In genomic region chr16:58466396-58466795, GRCh38 we compare ENCODE assay signal across 15 cellular contexts. TPM values are rescaled to one million over a fixed set of nuclear protein-coding genes. Genes with fewer than 3 reads are reported as not detected.
DNase-seq lines count a peak whose midpoint lies in the region; ATAC-seq, FAIRE-seq and TF ChIP-seq lines count a peak whose summit lies in the region.
"Had no signal": no experiment of that assay in that cellular context is flagged by ENCODE, and none has a peak within 500 bp of the region (broad histone marks: within the 10 kb centered on the region; RNA-seq: fewer than 3 reads in every experiment).

No MANE protein-coding gene starts in this region.

- H4K8ac ChIP-seq in H1 (ENCODE audit: extremely low read depth, insufficient read depth, low read length) = no peak overlapping the region; the same call in 1 of the 2 replicates

- TF ChIP-seq CTCF in right atrium auricular region (IDR thresholded peaks at IDR 0.05) (no peak), GM23338 (conservative IDR thresholded peaks at IDR 0.05; ENCODE audit: low read depth in 2 of 2) (no peak), H1 (IDR thresholded peaks at IDR 0.05; ENCODE audit: control extremely low read depth in 1 of 3, insufficient read depth in 1 of 3, low read depth in 1 of 3, low read length in 3 of 3) (no peak), testis (IDR thresholded peaks at IDR 0.05) (no peak), thyroid gland (IDR thresholded peaks at IDR 0.05) (no peak)

- H3K79me1 ChIP-seq in H1 (ENCODE audit: low read depth, low read length) = no peaks in the 10 kb centered on the region

- H3K27ac Mint-ChIP-seq in GM23338 = no peak overlapping the region
- H3K27ac Mint-ChIP-seq: CD14-positive monocyte; CD8-positive, alpha-beta T cell; IgD-negative memory B cell had no signal

- ATAC-seq in Right ventricle myocardium superior (ENCODE audit: poor library complexity) (no peak), GM23338 (no peak)
- ATAC-seq: A549; CD8-positive, alpha-beta T cell had no signal

- no peak overlapping the region for H3K23ac ChIP-seq in H1 (ENCODE audit: insufficient read length)

- H3K4me3 ChIP-seq in right atrium auricular region = peak overlapping the region; percentile 5 to 74
- H3K4me3 ChIP-seq in GM23338 = no peak overlapping the region
- H3K4me3 ChIP-seq in H1 (ENCODE audit: extremely low read depth in 1 of 4, insufficient read depth in 2 of 4, low read depth in 3 of 4, low read length in 4 of 4) = no peak overlapping the region
- H3K4me3 ChIP-seq in testis = no peak overlapping the region
- H3K4me3 ChIP-seq in thyroid gland (replicated peaks in 1 of 3) = no peak overlapping the region
- H3K4me3 ChIP-seq: A549 had no signal

- POLR2A ChIA-PET in H1 (lab: Charles Lee; ENCODE audit: partially characterized antibody) = no interaction called here

- no peak overlapping the region for H2BK20ac ChIP-seq in H1 (ENCODE audit: low read length)

- no peak overlapping the region for H3K4me2 ChIP-seq in GM23338
- no peak overlapping the region for H3K4me2 ChIP-seq in H1 (ENCODE audit: insufficient read depth in 1 of 2, low read depth in 2 of 2, low read length in 2 of 2)
- H3K4me2 ChIP-seq: A549 had no signal

- no peak overlapping the region for H2BK15ac ChIP-seq in H1 (ENCODE audit: low read length)

- TF ChIP-seq POLR2A in H1 (IDR thresholded peaks at IDR 0.05; ENCODE audit: control extremely low read depth in 1 of 2, low read depth in 2 of 2, low read length in 2 of 2) (no peak), testis (IDR thresholded peaks at IDR 0.05) (no peak), thyroid gland (IDR thresholded peaks at IDR 0.05) (no peak)

- WGBS in H1 (ENCODE audit: extremely low coverage in 1 of 2, insufficient coverage in 1 of 2, insufficient read length in 1 of 2, insufficient replicate concordance in 2 of 2, low coverage in 1 of 2, low lambda C conversion rate in 2 of 2, missing lambda C conversion rate in 1 of 2), 2 experiments = 94% methylated on average over 3 of the region's 3 CpGs; no CpG with 5 or more reads in 1 of the 2 experiments
- 80 to 84% methylated on average over 1 to 3 of the region's 3 CpGs for WGBS in testis, 2 donors
- 87 to 92% methylated on average over 3 of the region's 3 CpGs for WGBS in thyroid gland, 2 donors

- intact Hi-C loops in Right ventricle myocardium superior (cut with DNase I) = no loop called here
- intact Hi-C loops in testis (cut with DNase I; ENCODE audit: low total_unique reads) = no loop called here
- intact Hi-C loops in thyroid gland (cut with DNase I) = no loop called here

- H3K9me3 ChIP-seq in right atrium auricular region (no peaks in the 10 kb centered on the region), H1 (ENCODE audit: insufficient read depth in 2 of 2, low read depth in 1 of 2, low read length in 1 of 2) (no peaks in the 10 kb centered on the region), testis (no peaks in the 10 kb centered on the region), thyroid gland (no peaks in the 10 kb centered on the region)
- H3K9me3 ChIP-seq: A549 had no signal

- peaks cover 17% of the 10 kb centered on the region for H3K4me1 Mint-ChIP-seq in GM23338

- no peak for FAIRE-seq in H1 (lab: Jason Lieb, UNC)
- FAIRE-seq: A549, GM18507 had no signal

- H3K56ac ChIP-seq in H1 (replicated peaks; ENCODE audit: insufficient read length, low read depth, low read length) = no peak overlapping the region

- H2BK120ac ChIP-seq in H1 (replicated peaks; ENCODE audit: low read depth, low read length) = no peak overlapping the region

- peaks cover 19% of the 10 kb centered on the region for H3K23me2 ChIP-seq in H1 (ENCODE audit: low read depth, low read length)

- H3K9ac ChIP-seq in H1 (replicated peaks in 1 of 4; ENCODE audit: extremely low read depth in 1 of 4, low read depth in 3 of 4, low read length in 3 of 4) = no peak overlapping the region

- CTCF ChIA-PET in H1 (lab: Charles Lee; ENCODE audit: partially characterized antibody) = interaction anchor here (0.6 to 2.7 kb wide), 12 partner anchors 7 to 129 kb away, joined by 3 to 11 read pairs (median 4); no protein-coding TSS in a partner anchor

- 0 out of 2 replicates have a peak overlapping the region, but pooled peaks have one; percentile 9 for H2BK12ac ChIP-seq in H1 (ENCODE audit: low read depth, low read length)

- H3K4me3 Mint-ChIP-seq in GM23338 = peak overlapping the region; percentile 37; the same call in 2 of the 3 replicates
- H3K4me3 Mint-ChIP-seq: CD8-positive, alpha-beta T cell had no signal

- H4K5ac ChIP-seq in H1 (ENCODE audit: insufficient read length, low read depth, low read length) = no peak overlapping the region

- no peak for TF ChIP-seq EP300 in H1 (IDR thresholded peaks at IDR 0.05; ENCODE audit: borderline replicate concordance in 1 of 2, low read depth in 2 of 2, low read length in 2 of 2)

- no peak overlapping the region for H3K14ac ChIP-seq in H1 (ENCODE audit: insufficient read length)

- no peak for DNase-seq in right atrium auricular region (ENCODE audit: low spot score)
- DNase-seq in Right ventricle myocardium superior = no peak
- DNase-seq in GM23338 (ENCODE audit: low spot score) = no peak
- DNase-seq in H1 (ENCODE audit: low read depth in 1 of 2, low spot score in 2 of 2) = no peak
- DNase-seq in testis = no peak
- no peak for DNase-seq in thyroid gland
- DNase-seq in HK-2 (ENCODE audit: unreplicated experiment) = no peak
- DNase-seq: CD8-positive, alpha-beta T cell; COR-L47; DMS53; H7 had no signal

- H3F3A ChIP-seq in GM23338 (replicated peaks; ENCODE audit: low read depth) = no peaks in the 10 kb centered on the region; the same call in 1 of the 2 replicates

- H3K4me1 ChIP-seq in right atrium auricular region = peaks cover 0 to 41% of the 10 kb centered on the region in 2 donors
- peaks cover 11% of the 10 kb centered on the region; the same call in 1 of the 2 replicates for H3K4me1 ChIP-seq in GM23338 (ENCODE audit: insufficient read depth)
- peaks cover 4 to 22% (median 10%) of the 10 kb centered on the region in 4 experiments for H3K4me1 ChIP-seq in H1 (replicated peaks in 1 of 4; ENCODE audit: control insufficient read depth in 3 of 4, insufficient read depth in 4 of 4, low read length in 3 of 4)
- H3K4me1 ChIP-seq in testis = peaks cover 8% of the 10 kb centered on the region
- H3K4me1 ChIP-seq in thyroid gland = peaks cover 0 to 20% of the 10 kb centered on the region in 2 donors

- no peaks in the 10 kb centered on the region for H3K36me3 Mint-ChIP-seq in GM23338 (ENCODE audit: low read depth)
- H3K36me3 Mint-ChIP-seq: CD8-positive, alpha-beta T cell had no signal

- no peak overlapping the region for H3K4ac ChIP-seq in H1 (replicated peaks; ENCODE audit: insufficient read length, low read depth, low read length)

- H3K9me2 ChIP-seq in GM23338 (ENCODE audit: insufficient read depth) = no peaks in the 10 kb centered on the region

- H3K27me3 ChIP-seq in right atrium auricular region = no peaks in the 10 kb centered on the region
- peaks cover 55% of the 10 kb centered on the region for H3K27me3 ChIP-seq in GM23338 (ENCODE audit: insufficient read depth)
- peaks cover 27 to 54% (median 48%) of the 10 kb centered on the region in 4 experiments for H3K27me3 ChIP-seq in H1 (replicated peaks in 1 of 4; ENCODE audit: control insufficient read depth in 3 of 4, extremely low read depth in 1 of 4, insufficient read depth in 3 of 4, low read length in 3 of 4)
- no peaks in the 10 kb centered on the region for H3K27me3 ChIP-seq in testis
- peaks cover 4% of the 10 kb centered on the region for H3K27me3 ChIP-seq in thyroid gland

- no peak overlapping the region for H3K18ac ChIP-seq in H1 (ENCODE audit: extremely low read depth, low read length)

- H3K79me2 ChIP-seq in GM23338 (replicated peaks; ENCODE audit: insufficient read depth) = no peaks in the 10 kb centered on the region
- H3K79me2 ChIP-seq in H1 (ENCODE audit: control insufficient read depth in 1 of 2, insufficient read depth in 2 of 2, low read length in 2 of 2) = no peaks in the 10 kb centered on the region

- peaks cover 53% of the 10 kb centered on the region for H3K27me3 Mint-ChIP-seq in GM23338 (ENCODE audit: insufficient read depth, low read depth, poor library complexity)

- no peak overlapping the region for H2AK5ac ChIP-seq in H1 (ENCODE audit: low read depth, low read length)

- H2AFZ ChIP-seq in GM23338 (no peak overlapping the region), H1 (ENCODE audit: low read length) (no peak overlapping the region)

- H4K20me1 ChIP-seq in GM23338 (replicated peaks; ENCODE audit: insufficient read depth) (no peaks in the 10 kb centered on the region), H1 (replicated peaks in 1 of 2; ENCODE audit: control insufficient read depth in 1 of 2, insufficient read depth in 2 of 2, low read length in 2 of 2) (no peaks in the 10 kb centered on the region)

- peak overlapping the region; percentile 82 to 91 for H3K27ac ChIP-seq in right atrium auricular region
- no peak overlapping the region for H3K27ac ChIP-seq in GM23338 (ENCODE audit: low read depth)
- H3K27ac ChIP-seq in H1 (ENCODE audit: low read depth, low read length) = no peak overlapping the region
- H3K27ac ChIP-seq in testis = peak overlapping the region; percentile 41 to 89
- H3K27ac ChIP-seq in thyroid gland = no peak overlapping the region
- H3K27ac ChIP-seq: A549 had no signal

- no peak for TF ChIP-seq RAD21 in H1 (IDR thresholded peaks at IDR 0.05 in 1 of 2, conservative IDR thresholded peaks at IDR 0.05 in 1 of 2; ENCODE audit: low read depth in 2 of 2, low read length in 2 of 2)

- no peak overlapping the region for H4K91ac ChIP-seq in H1 (replicated peaks; ENCODE audit: insufficient read length, low read length)

- H3K36me3 ChIP-seq in right atrium auricular region (no peaks in the 10 kb centered on the region), GM23338 (ENCODE audit: insufficient read depth) (no peaks in the 10 kb centered on the region), H1 (ENCODE audit: control insufficient read depth in 2 of 4, insufficient read depth in 4 of 4, low read length in 3 of 4) (peaks cover 0 to 3% (median 0%) of the 10 kb centered on the region in 4 experiments; a peak in 1 of 8 replicates), testis (ENCODE audit: low read depth, missing control alignments) (no peaks in the 10 kb centered on the region), thyroid gland (no peaks in the 10 kb centered on the region)

- H3K9me3 Mint-ChIP-seq in GM23338 = no peaks in the 10 kb centered on the region
- H3K9me3 Mint-ChIP-seq: CD8-positive, alpha-beta T cell had no signal

- no peak overlapping the region for H2BK5ac ChIP-seq in H1 (ENCODE audit: low read depth, low read length)

RNA-seq across cellular contexts. Expression of gene NDRG4, which starts 33.5 kb away (rescaled TPM):
- total RNA-seq in right atrium auricular region = 100 to 1,000 TPM; 163 to 238 TPM
- total RNA-seq in Right ventricle myocardium superior = 290 TPM
- total RNA-seq in GM23338 (2014; rRNA removed; shearing (Covaris generic)) = 29.8 and 32.1 TPM in 2 replicates
- polyA plus RNA-seq in GM23338 (2016; fragmentation: Nextera tagmentation; extraction: Ambion mirVana) = 16.3 TPM in 2 replicates
- 18.9 and 20.8 TPM in 2 replicates for total RNA-seq in H1 (2021; fragmentation: NEBNext Ultra II Directional; extraction: Animal tissue kit (Norgen Biotek cat#: 25700))
- polyA plus RNA-seq in H1 (2011; rRNA removed) = 30.9 and 45.7 TPM in 2 replicates
- polyA plus RNA-seq in H1 (2011; cell fraction: cytosol; rRNA removed) = 36.6 TPM
- 92.2 TPM for polyA plus RNA-seq in H1 (2011; cell fraction: nucleus; rRNA removed)
- polyA plus RNA-seq in H1 (2012, experiment 1 of 2) = 24.3 to 38.5 TPM (median 26.3 TPM) in 4 replicates
- polyA plus RNA-seq in H1 (2012, experiment 2 of 2) = 13.1 TPM
- polyA plus RNA-seq in H1 (2013, experiment 1 of 2) = 14.9 TPM
- 13.9 TPM for polyA plus RNA-seq in H1 (2013, experiment 2 of 2)
- 33.2 and 38.9 TPM in 2 replicates for polyA minus RNA-seq in H1 (2011; rRNA and poly(A)+ RNA removed)
- 27.0 TPM for polyA minus RNA-seq in H1 (2011; cell fraction: cytosol; rRNA and poly(A)+ RNA removed)
- 34.6 TPM for polyA minus RNA-seq in H1 (2011; cell fraction: nucleus; rRNA and poly(A)+ RNA removed)
- total RNA-seq in testis = 100 to 1,000 TPM; 375 to 444 TPM
- 142 TPM for polyA plus RNA-seq in testis (ENCODE audit: insufficient read depth, low read depth, low replicate concordance)
- 10 to 100 TPM in 2 of 4 donors, 1 to 10 TPM in 2; 3.3 to 12.9 (median 9.3) TPM for total RNA-seq in thyroid gland
- total RNA-seq: CD8-positive, alpha-beta T cell had no signal
- polyA plus RNA-seq: CD14-positive monocyte had no signal

RNA-seq across cellular contexts. Expression of gene SETD6, which starts 48.9 kb away (rescaled TPM):
- total RNA-seq in right atrium auricular region = 10 to 100 TPM; 11.9 to 12.9 TPM
- 14.4 TPM for total RNA-seq in Right ventricle myocardium superior
- total RNA-seq in GM23338 (2014; rRNA removed; shearing (Covaris generic)) = 54.0 and 61.3 TPM in 2 replicates
- 33.7 and 39.7 TPM in 2 replicates for polyA plus RNA-seq in GM23338 (2016; fragmentation: Nextera tagmentation; extraction: Ambion mirVana)
- 37.0 and 40.5 TPM in 2 replicates for total RNA-seq in H1 (2021; fragmentation: NEBNext Ultra II Directional; extraction: Animal tissue kit (Norgen Biotek cat#: 25700))
- 25.3 and 34.1 TPM in 2 replicates for polyA plus RNA-seq in H1 (2011; rRNA removed)
- 40.3 TPM for polyA plus RNA-seq in H1 (2011; cell fraction: cytosol; rRNA removed)
- polyA plus RNA-seq in H1 (2011; cell fraction: nucleus; rRNA removed) = 84.0 TPM
- 35.9 to 46.2 TPM (median 43.6 TPM) in 4 replicates for polyA plus RNA-seq in H1 (2012, experiment 1 of 2)
- 10.2 TPM for polyA plus RNA-seq in H1 (2012, experiment 2 of 2)
- 29.8 TPM for polyA plus RNA-seq in H1 (2013, experiment 1 of 2)
- polyA plus RNA-seq in H1 (2013, experiment 2 of 2) = 26.8 TPM
- polyA minus RNA-seq in H1 (2011; rRNA and poly(A)+ RNA removed) = 25.6 and 31.0 TPM in 2 replicates
- polyA minus RNA-seq in H1 (2011; cell fraction: cytosol; rRNA and poly(A)+ RNA removed) = 21.4 TPM
- 85.0 TPM for polyA minus RNA-seq in H1 (2011; cell fraction: nucleus; rRNA and poly(A)+ RNA removed)
- total RNA-seq in testis = 10 to 100 TPM; 71.2 to 77.5 TPM
- polyA plus RNA-seq in testis (ENCODE audit: insufficient read depth, low read depth, low replicate concordance) = 21.6 TPM
- 10 to 100 TPM; 37.3 to 59.2 (median 44.4) TPM for total RNA-seq in thyroid gland

Comparison
In these comparisons a context has a peak if more than half of its experiments do, and no peak if none do; other contexts are left out.
1. H3K27ac ChIP-seq: peak in right atrium auricular region (2 of 2) and testis (2 of 2); none in GM23338 (single experiment), H1 (single experiment) and thyroid gland (0 of 3).
2. H3K4me3 ChIP-seq: peak in right atrium auricular region (2 of 2); none in GM23338 (single experiment), H1 (0 of 4), testis (0 of 2) and thyroid gland (0 of 3).